9 cellular contexts compared by ENCODE assay signal in the genomic region with DNA sequence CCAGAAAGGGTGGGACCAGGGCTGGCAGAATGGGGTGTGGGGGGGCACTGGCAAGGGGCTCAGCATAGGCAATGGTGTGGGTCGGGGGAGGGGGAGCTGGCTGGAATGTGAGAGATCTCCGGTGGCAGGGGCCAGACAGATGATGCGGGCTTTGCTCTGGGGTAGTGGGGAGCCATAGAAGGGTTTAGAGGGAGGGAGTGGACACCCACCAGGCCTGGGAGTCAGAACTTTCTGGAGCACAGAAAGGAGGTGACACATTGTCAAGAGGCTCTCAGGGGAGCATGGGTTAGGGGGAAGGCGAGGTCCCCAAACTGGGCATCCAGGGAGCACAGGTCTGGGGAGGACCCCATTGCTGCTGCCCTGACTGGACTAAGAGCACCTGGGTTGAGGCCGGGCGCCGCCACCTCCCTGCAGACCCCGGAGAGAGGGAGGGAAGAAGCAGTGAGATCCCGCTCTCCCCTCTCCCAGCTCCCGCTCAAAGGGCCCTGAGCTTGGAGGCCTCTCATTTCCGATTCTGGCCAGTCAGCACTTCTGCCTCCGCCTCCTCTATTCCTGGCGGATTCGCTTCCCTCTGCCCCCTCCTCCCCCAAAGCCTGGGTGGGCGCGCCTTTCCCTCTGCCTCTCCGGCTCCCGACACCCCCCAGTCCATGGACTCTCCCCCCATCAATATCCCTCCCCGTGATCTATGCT. TPM values are rescaled to one million over a fixed set of nuclear protein-coding genes. Genes with fewer than 3 reads are reported as not detected.
DNase-seq lines count a peak whose midpoint lies in the region; ATAC-seq and TF ChIP-seq lines count a peak whose summit lies in the region.
"Had no signal": no experiment of that assay in that cellular context is flagged by ENCODE, and none has a peak within 500 bp of the region (broad histone marks: within the 10 kb centered on the region; RNA-seq: fewer than 3 reads in every experiment).

No MANE protein-coding gene starts in this region.

- no peak for TF ChIP-seq CTCF in KMS-11 (conservative IDR thresholded peaks at IDR 0.05; ENCODE audit: low read depth, low read length)
- TF ChIP-seq CTCF in CD8-positive, alpha-beta T cell (IDR thresholded peaks at IDR 0.05) = no peak

- H3K4me1 Mint-ChIP-seq in CD8-positive, alpha-beta T cell (ENCODE audit: low read depth) = no peaks in the 10 kb centered on the region

- H3K27me3 ChIP-seq in KMS-11 (ENCODE audit: insufficient read depth, low read depth) (no peaks in the 10 kb centered on the region), esophagus (ENCODE audit: control insufficient read depth in 1 of 2, insufficient read depth in 2 of 2, low read length in 2 of 2) (no peaks in the 10 kb centered on the region), stomach smooth muscle (ENCODE audit: control insufficient read depth in 1 of 2, insufficient read depth in 2 of 2, low read length in 2 of 2) (no peaks in the 10 kb centered on the region)
- no peaks in the 10 kb centered on the region for H3K27me3 ChIP-seq in CD8-positive, alpha-beta T cell (ENCODE audit: insufficient read depth, low read length)

- H3K9me3 ChIP-seq in esophagus (ENCODE audit: control insufficient read depth in 2 of 2, insufficient read depth in 1 of 2, low read depth in 1 of 2, low read length in 1 of 2) = no peaks in the 10 kb centered on the region
- H3K9me3 ChIP-seq in stomach smooth muscle (ENCODE audit: control insufficient read depth in 2 of 2, low read length in 2 of 2) = no peaks in the 10 kb centered on the region
- no peaks in the 10 kb centered on the region for H3K9me3 ChIP-seq in CD8-positive, alpha-beta T cell (ENCODE audit: low read length)

- POLR2A ChIA-PET in CD8-positive, alpha-beta T cell (lab: Charles Lee) = no interaction called here

- H3K27ac ChIP-seq in KMS-11 (peak overlapping the region; percentile 26; the same call in 1 of the 2 replicates), esophagus (ENCODE audit: low read depth in 2 of 2, low read length in 1 of 2) (peak overlapping the region; percentile 36 to 79), stomach smooth muscle (ENCODE audit: low read length) (peak overlapping the region; percentile 75)
- H3K27ac ChIP-seq in CD8-positive, alpha-beta T cell (ENCODE audit: low read depth, low read length) = no peak overlapping the region
- H3K27ac ChIP-seq: SK-N-MC had no signal

- no peaks in the 10 kb centered on the region for H3K79me2 ChIP-seq in KMS-11 (ENCODE audit: insufficient read depth, low read depth)

- H3K36me3 Mint-ChIP-seq in CD8-positive, alpha-beta T cell = peaks cover 25% of the 10 kb centered on the region

- H2AFZ ChIP-seq in KMS-11 (ENCODE audit: low read depth) = no peak overlapping the region

- CTCF ChIA-PET in CD8-positive, alpha-beta T cell (lab: Charles Lee) = interaction anchor here (1.0 kb wide), 1 partner anchor 29 kb away, joined by 3 read pairs; no protein-coding TSS in a partner anchor

- no peaks in the 10 kb centered on the region for H4K20me1 ChIP-seq in KMS-11 (ENCODE audit: insufficient read depth)

- intact Hi-C loops in CD8-positive, alpha-beta T cell (cut with DNase I, micrococcal nuclease) = no loop called here

- WGBS in esophagus, 2 donors = 60 to 68% methylated on average over 16 to 19 of the region's 19 CpGs

- H3K27me3 Mint-ChIP-seq in CD8-positive, alpha-beta T cell (ENCODE audit: low read depth) = no peaks in the 10 kb centered on the region

- H3K4me1 ChIP-seq in KMS-11 (ENCODE audit: low read depth, poor library complexity, severe bottlenecking) (peaks cover 44% of the 10 kb centered on the region), esophagus (ENCODE audit: control insufficient read depth in 2 of 2, insufficient read depth in 2 of 2, low read length in 1 of 2) (peaks cover 4 to 6% of the 10 kb centered on the region in 2 donors), stomach smooth muscle (ENCODE audit: control insufficient read depth, insufficient read depth, low read length) (peaks cover 41% of the 10 kb centered on the region)
- H3K4me1 ChIP-seq in CD8-positive, alpha-beta T cell (ENCODE audit: insufficient read depth, low read length) = no peaks in the 10 kb centered on the region

- no peak overlapping the region for H3K4me3 Mint-ChIP-seq in CD8-positive, alpha-beta T cell

- no peaks in the 10 kb centered on the region for H3K9me3 Mint-ChIP-seq in CD8-positive, alpha-beta T cell

- H3K9ac ChIP-seq in KMS-11 (no peak overlapping the region), stomach smooth muscle (ENCODE audit: low read length in 2 of 2) (peak overlapping the region; percentile 42 to 51)

- H3K4me2 ChIP-seq in KMS-11 = peak overlapping the region; percentile 75

- no peak for ATAC-seq in CD8-positive, alpha-beta T cell

- H3K36me3 ChIP-seq in KMS-11 (ENCODE audit: insufficient read depth) (no peaks in the 10 kb centered on the region), esophagus (ENCODE audit: control insufficient read depth in 2 of 2, insufficient read depth in 2 of 2, low read length in 1 of 2) (peaks cover 0 to 47% of the 10 kb centered on the region in 2 donors), stomach smooth muscle (ENCODE audit: control insufficient read depth in 2 of 2, insufficient read depth in 2 of 2, low read length in 2 of 2) (peaks cover 22 to 25% of the 10 kb centered on the region in 2 donors)
- H3K36me3 ChIP-seq in CD8-positive, alpha-beta T cell (ENCODE audit: insufficient read depth, low read length) = peaks cover 9% of the 10 kb centered on the region

- DNase-seq in lung microvascular endothelial cell (ENCODE audit: low read depth in 2 of 2) (peak; percentile 50 to 68), DMS153 (lab: John Stamatoyannopoulos, UW) (no peak), NCI-H226 (no peak), NCI-H510A (lab: John Stamatoyannopoulos, UW) (no peak)
- DNase-seq in CD8-positive, alpha-beta T cell = no peak

- H3K27ac Mint-ChIP-seq in CD8-positive, alpha-beta T cell = no peak overlapping the region

- H3K4me3 ChIP-seq in KMS-11 (IDR thresholded peaks at IDR 0.05; ENCODE audit: insufficient read depth, low read depth, low read length) = no peak overlapping the region
- no peak overlapping the region for H3K4me3 ChIP-seq in esophagus (ENCODE audit: low read depth in 1 of 2, low read length in 2 of 2)
- no peak overlapping the region for H3K4me3 ChIP-seq in stomach smooth muscle (ENCODE audit: low read length in 2 of 2)
- H3K4me3 ChIP-seq in CD8-positive, alpha-beta T cell (ENCODE audit: low read depth, low read length) = no peak overlapping the region
- H3K4me3 ChIP-seq: SK-N-MC had no signal

RNA-seq across cellular contexts. Expression of gene SMIM24, which starts 21.6 kb away (rescaled TPM):
- polyA plus RNA-seq in esophagus = under 1 TPM; 0.02 to 0.29 TPM
- not detected in 2 replicates for total RNA-seq in lung microvascular endothelial cell
- under 1 TPM in 1 of 2 experiments, not detected in 1; 0.56 TPM for total RNA-seq in CD8-positive, alpha-beta T cell

RNA-seq across cellular contexts. Expression of gene SMIM44, which starts 24.5 kb away (rescaled TPM):
- polyA plus RNA-seq in esophagus = not detected
- total RNA-seq in lung microvascular endothelial cell = not detected in 2 replicates
- total RNA-seq in CD8-positive, alpha-beta T cell = not detected

RNA-seq across cellular contexts. Expression of gene DOHH, which starts 41.7 kb away (rescaled TPM):
- 10 to 100 TPM; 14.9 to 16.7 TPM for polyA plus RNA-seq in esophagus
- 6.8 and 10.1 TPM in 2 replicates for total RNA-seq in lung microvascular endothelial cell
- 1 to 10 TPM; 3.4 to 3.9 TPM for total RNA-seq in CD8-positive, alpha-beta T cell

RNA-seq across cellular contexts. Expression of gene FZR1, which starts 47.4 kb away (rescaled TPM):
- 10 to 100 TPM; 23.0 to 28.0 TPM for polyA plus RNA-seq in esophagus
- total RNA-seq in lung microvascular endothelial cell = 21.1 and 25.2 TPM in 2 replicates
- total RNA-seq in CD8-positive, alpha-beta T cell = 100 to 1,000 TPM; 130 to 142 TPM

Comparison
In these comparisons a context has a peak if more than half of its experiments do, and no peak if none do; other contexts are left out.
1. DNase-seq: peak in lung microvascular endothelial cell (2 of 2); none in DMS153 (single experiment), CD8-positive, alpha-beta T cell (0 of 7), NCI-H226 (single experiment) and NCI-H510A (single experiment).